ENCODE assay signal across 8 cellular contexts in genomic region chr4:184474261-184475095, GRCh38. TPM values are rescaled to one million over a fixed set of nuclear protein-coding genes. Genes with fewer than 3 reads are reported as not detected.
A peak's percentile ranks its signal among the peaks of the same experiment; 100 is the strongest.
DNase-seq lines count a peak whose midpoint lies in the region; ATAC-seq, FAIRE-seq and TF ChIP-seq lines count a peak whose summit lies in the region.

IRF2 (minus strand) TSS chr4:184474550; CDS start chr4:184429064, 45,486 bp downstream.

- TF ChIP-seq CTCF in adrenal gland (IDR thresholded peaks at IDR 0.05): peak in 3 of 6 experiments; percentile 33 to 50 (median 36)
- TF ChIP-seq CTCF in heart left ventricle (IDR thresholded peaks at IDR 0.05): peak in 2 of 12 donors; percentile 4 to 18
- peak in 2 of 5 experiments; percentile 10 to 51 for TF ChIP-seq CTCF in transverse colon (IDR thresholded peaks at IDR 0.05)

- intact Hi-C loops in adrenal gland (cut with DNase I) (loop anchor here (5.0 to 10.0 kb wide), 4 partner anchors 60 to 190 kb away; no protein-coding TSS in a partner anchor), heart left ventricle (cut with DNase I) (loop anchor here (1.0 to 10.0 kb wide), 23 partner anchors 50 to 212 kb away; partner anchors contain the start of genes CASP3 (in 4 of the 10) and PRIMPOL (in 4 of the 10)), transverse colon (cut with DNase I; ENCODE audit: low total_unique reads) (loop anchor here (5.0 to 10.0 kb wide), 5 partner anchors 50 to 1022 kb away; partner anchors contain the start of genes CASP3 and PRIMPOL)

- ATAC-seq in HG02852 (IDR thresholded peaks at IDR 0.05; ENCODE audit: unreplicated experiment): peak; percentile 57
- ATAC-seq in heart left ventricle: peak; percentile 90 to 95 (median 91)

- in situ Hi-C loops in transverse colon (cut with MboI; ENCODE audit: low pct_ligation_motif_present in 1 of 4, low pct_unique_long_range_greater_than_20kb in 1 of 4, low sequenced_read_pairs in 3 of 4): loop anchor here in 2 of 4 donors (10.0 kb wide), 2 partner anchors 60 to 190 kb away; no protein-coding TSS in a partner anchor

- DNase-seq in GM12892 (ENCODE audit: insufficient read length) (peak; percentile 88), NCI-H1436 treated with DMSO at 0.1 percent for 48 hours (lab: John Stamatoyannopoulos, UW) (peak; percentile 26), T-helper 1 cell (peak; percentile 93 to 99 (median 95)), adrenal gland (peak; percentile 97 to 99 (median 98)), heart left ventricle (peak; percentile 98), pons (ENCODE audit: low spot score) (peak; percentile 98), transverse colon (peak; percentile 98)

- FAIRE-seq in GM12892 (lab: Jason Lieb, UNC): peak; percentile 93

- TF ChIP-seq EP300 in transverse colon (IDR thresholded peaks at IDR 0.05; ENCODE audit: low read depth): peak; percentile 14

- WGBS in adrenal gland, 4 donors: 0 to 1% (median 0%) methylated on average over 12 to 66 of the region's 66 CpGs
- 0% methylated on average over 62 to 66 of the region's 66 CpGs for WGBS in heart left ventricle, 4 donors
- WGBS in transverse colon (ENCODE audit: low coverage in 1 of 2), 2 donors: 0% methylated on average over 10 to 65 of the region's 66 CpGs

- H3K4me3 ChIP-seq in adrenal gland (peak within 1 kb of the TSS; percentile 74 to 98 (median 89)), heart left ventricle (peak within 1 kb of the TSS; percentile 71 to 100 (median 90)), transverse colon (peak within 1 kb of the TSS; percentile 75 to 99 (median 80))

- no peaks in the 10 kb centered on the region for H3K9me3 ChIP-seq in adrenal gland (replicated peaks in 1 of 3)
- H3K9me3 ChIP-seq in heart left ventricle: no peaks in the 10 kb centered on the region
- H3K9me3 ChIP-seq in transverse colon: no peaks in the 10 kb centered on the region

- H3K27me3 ChIP-seq in adrenal gland (no peaks in the 10 kb centered on the region), heart left ventricle (no peaks in the 10 kb centered on the region), transverse colon (no peaks in the 10 kb centered on the region)

- H3K4me1 ChIP-seq in adrenal gland (replicated peaks in 1 of 2): peaks cover 30 to 56% of the 10 kb centered on the region in 2 donors
- peaks cover 4 to 67% (median 47%) of the 10 kb centered on the region in 12 donors for H3K4me1 ChIP-seq in heart left ventricle
- H3K4me1 ChIP-seq in transverse colon: peaks cover 9 to 53% (median 32%) of the 10 kb centered on the region in 4 donors

- TF ChIP-seq POLR2A in GM12892 (IDR thresholded peaks at IDR 0.05; ENCODE audit: low read depth, low read length) (peak; percentile 65; the same call in 1 of the 2 replicates), adrenal gland (IDR thresholded peaks at IDR 0.05) (peak; percentile 86 to 97), heart left ventricle (IDR thresholded peaks at IDR 0.05) (peak in 1 of 2 donors; percentile 94), transverse colon (IDR thresholded peaks at IDR 0.05) (peak; percentile 98)

- H3K36me3 ChIP-seq in adrenal gland (replicated peaks in 1 of 2): no peaks in the 10 kb centered on the region
- H3K36me3 ChIP-seq in heart left ventricle: peaks cover 0 to 8% (median 0%) of the 10 kb centered on the region in 9 donors
- H3K36me3 ChIP-seq in transverse colon: no peaks in the 10 kb centered on the region

- H3K27ac ChIP-seq in adrenal gland: peak within 1 kb of the TSS; percentile 96 to 99 (median 99)
- H3K27ac ChIP-seq in heart left ventricle: peak within 1 kb of the TSS; percentile 88 to 100 (median 98)
- peak within 1 kb of the TSS; percentile 96 to 100 (median 98) for H3K27ac ChIP-seq in transverse colon

RNA-seq across cellular contexts. Expression of gene IRF2, which starts in this region (rescaled TPM):
- 68.6 TPM for polyA plus RNA-seq in GM12892 (2012; ENCODE audit: missing spikeins)
- total RNA-seq in adrenal gland (10 to 100 TPM; 35.4 to 93.1 (median 58.3) TPM), heart left ventricle (10 to 100 TPM; 21.7 to 47.2 (median 28.7) TPM), transverse colon (10 to 100 TPM; 15.3 to 85.3 (median 42.5) TPM)
- polyA plus RNA-seq in adrenal gland (10 to 100 TPM; 19.0 to 69.7 (median 20.0) TPM), heart left ventricle (10 to 100 TPM; 11.5 to 12.0 TPM)

Comparison
In these comparisons a context has a peak if more than half of its experiments do, and no peak if none do; other contexts are left out.
1. Peak in every context shown above with its lines: DNase-seq, ATAC-seq, H3K4me3 ChIP-seq and H3K27ac ChIP-seq.
2. DNase-seq: peak in every context shown above with its lines; median percentile 98 in adrenal gland; 98 in heart left ventricle; 98 in pons; 98 in transverse colon; 95 in T-helper 1 cell; 88 in GM12892; 26 in NCI-H1436 treated with DMSO at 0.1 percent for 48 hours.